23 cellular contexts compared by ENCODE assay signal in genomic region chr17:80445152-80446110, GRCh38. TPM values are rescaled to one million over a fixed set of nuclear protein-coding genes. Genes with fewer than 3 reads are reported as not detected.
DNase-seq lines count a peak whose midpoint lies in the region.
"Had no signal": no experiment of that assay in that cellular context is flagged by ENCODE, and none has a peak within 500 bp of the region (broad histone marks: within the 10 kb centered on the region; RNA-seq: fewer than 3 reads in every experiment).

No MANE protein-coding gene starts in this region.

- H3K4me1 ChIP-seq in NT2/D1 (ENCODE audit: insufficient read depth, insufficient read length), result peaks cover 16% of the 10 kb centered on the region
- H3K4me1 ChIP-seq: heart left ventricle, upper lobe of right lung had no signal

- DNase-seq in DMS 273 (lab: John Stamatoyannopoulos, UW; ENCODE audit: unreplicated experiment), result peak; percentile 98
- peak; percentile 96 for DNase-seq in NCI-H1694 (lab: John Stamatoyannopoulos, UW)
- no peak for DNase-seq in NT2/D1 (ENCODE audit: low read depth, low spot score)
- peak in 31 of 42 donors; percentile 26 to 70 (median 48) for DNase-seq in head of caudate nucleus
- no peak for DNase-seq in T-helper 9 cell
- DNase-seq in DMS79 treated with DMSO at 0.1 percent for 48 hours (lab: John Stamatoyannopoulos, UW), result no peak
- no peak for DNase-seq in NCI-H2196 treated with DMSO at 0.1 percent for 48 hours (lab: John Stamatoyannopoulos, UW; ENCODE audit: unreplicated experiment)
- no peak for DNase-seq in SK-N-DZ (ENCODE audit: low spot score)
- DNase-seq: activated CD4-positive, alpha-beta T cell treated with anti-CD3 and anti-CD28 coated beads for 36 hours; activated CD8-positive, alpha-beta T cell treated with anti-CD3 and anti-CD28 coated beads, Interleukin-2, amount 10 ng/mL, durations not matched to agents 7 days and 5 days; aorta; effector memory CD8-positive, alpha-beta T cell; erythroblast; heart left ventricle; kidney glomerular epithelial cell; mucosa of descending colon; NCI-H1105; NCI-H2081; NCI-H526; T-helper 17 cell; upper lobe of right lung had no signal

- H3K4me3 ChIP-seq in NT2/D1 (ENCODE audit: insufficient read length, low read depth), result no peak overlapping the region
- H3K4me3 ChIP-seq: coronary artery, heart left ventricle, lung, mucosa of descending colon, upper lobe of right lung had no signal

- H3K36me3 ChIP-seq in NT2/D1 (ENCODE audit: insufficient read depth, insufficient read length, low read length), result no peaks in the 10 kb centered on the region
- H3K36me3 ChIP-seq: heart left ventricle, upper lobe of right lung had no signal

- H3K27me3 ChIP-seq in NT2/D1 (ENCODE audit: insufficient read depth, insufficient read length), result peaks cover 35% of the 10 kb centered on the region
- H3K27me3 ChIP-seq: upper lobe of right lung had no signal

- no peaks in the 10 kb centered on the region for H3K9me3 ChIP-seq in NT2/D1 (ENCODE audit: insufficient read depth, low read length)
- H3K9me3 ChIP-seq: heart left ventricle, mucosa of descending colon, upper lobe of right lung had no signal

- peak overlapping the region; percentile 44 for H3K9ac ChIP-seq in NT2/D1 (ENCODE audit: insufficient read length, low read depth)

- intact Hi-C loops in head of caudate nucleus (cut with DNase I), result no loop called here

RNA-seq across cellular contexts. Expression of gene ENDOV, which starts 30.5 kb away (rescaled TPM):
- 14.7 and 15.9 TPM in 2 replicates for polyA plus RNA-seq in SK-N-DZ (2014; cell fraction: cytosol; rRNA removed)
- 13.5 and 24.7 TPM in 2 replicates for polyA plus RNA-seq in SK-N-DZ (2014; cell fraction: nucleus; rRNA removed)

RNA-seq across cellular contexts. Expression of gene NPTX1, which starts 31.0 kb away (rescaled TPM):
- 0.77 and 0.99 TPM in 2 replicates for polyA plus RNA-seq in SK-N-DZ (2014; cell fraction: cytosol; rRNA removed)
- 1.5 and 2.0 TPM in 2 replicates for polyA plus RNA-seq in SK-N-DZ (2014; cell fraction: nucleus; rRNA removed)

Comparison
In these comparisons a context has a peak if more than half of its experiments do, and no peak if none do; other contexts are left out.
1. DNase-seq: peak in DMS 273 (single experiment), NCI-H1694 (single experiment) and head of caudate nucleus (31 of 42); none in NT2/D1 (single experiment), T-helper 9 cell (single experiment), DMS79 treated with DMSO at 0.1 percent for 48 hours (single experiment), NCI-H2196 treated with DMSO at 0.1 percent for 48 hours (single experiment) and SK-N-DZ (single experiment).